In genomic region chrX:132219343-132219768, GRCh38 we compare ENCODE assay signal across 8 cellular contexts. TPM values are rescaled to one million over a fixed set of nuclear protein-coding genes. Genes with fewer than 3 reads are reported as not detected.
A peak's percentile ranks its signal among the peaks of the same experiment; 100 is the strongest.
DNase-seq lines count a peak whose midpoint lies in the region; TF ChIP-seq lines count a peak whose summit lies in the region.

Gene RAP2C (minus strand): TSS chrX:132219447. CDS start chrX:132217268, 2,179 bp downstream.

- peak within 1 kb of the TSS; percentile 68 for H3K4me2 ChIP-seq in neural progenitor cell

- no peaks in the 10 kb centered on the region for H3K27me3 ChIP-seq in neural progenitor cell
- H3K27me3 ChIP-seq in thymus (ENCODE audit: control insufficient read depth, insufficient read depth), result no peaks in the 10 kb centered on the region

- H3K9me3 ChIP-seq in ES-I3 (ENCODE audit: control insufficient read depth, insufficient read depth, low read length) (no peaks in the 10 kb centered on the region), neural progenitor cell (ENCODE audit: low read depth) (no peaks in the 10 kb centered on the region), thymus (ENCODE audit: control insufficient read depth) (no peaks in the 10 kb centered on the region)

- H3K9me3 Mint-ChIP-seq in neural progenitor cell, result no peaks in the 10 kb centered on the region

- H3F3A ChIP-seq in neural progenitor cell (ENCODE audit: low read depth), result peaks cover 10% of the 10 kb centered on the region

- H3K36me3 ChIP-seq in ES-I3 (ENCODE audit: insufficient read depth, low read length) (no peaks in the 10 kb centered on the region), neural progenitor cell (peaks cover 3% of the 10 kb centered on the region), thymus (ENCODE audit: control insufficient read depth, insufficient read depth) (no peaks in the 10 kb centered on the region)

- peak within 1 kb of the TSS; percentile 94 for H3K4me3 Mint-ChIP-seq in neural progenitor cell

- H2AFZ ChIP-seq in neural progenitor cell (replicated peaks), result no peak within 1 kb of the TSS

- peak within 1 kb of the TSS; percentile 74 for H3K27ac Mint-ChIP-seq in neural progenitor cell

- no peak within 1 kb of the TSS for H3K27ac ChIP-seq in neural progenitor cell
- H3K27ac ChIP-seq in thymus (ENCODE audit: low read depth), result peak within 1 kb of the TSS; percentile 97

- no peaks in the 10 kb centered on the region for H4K20me1 ChIP-seq in neural progenitor cell (ENCODE audit: low read depth)

- DNase-seq in H4 (ENCODE audit: low spot score) (peak; percentile 68), Kasumi-1 (lab: John Stamatoyannopoulos, UW) (peak; percentile 51 to 70), SHP77 treated with DMSO at 0.1 percent for 48 hours (lab: John Stamatoyannopoulos, UW) (peak; percentile 44), foreskin melanocyte (peak; percentile 38), neural progenitor cell (ENCODE audit: low spot score) (peak; percentile 79)
- peak; percentile 34 for DNase-seq in activated gamma-delta T cell treated with anti-CD3 and anti-CD28 coated beads, Interleukin-2, amount 50 U/mL, for 16 hours (ENCODE audit: low read depth)

- H3K4me1 Mint-ChIP-seq in neural progenitor cell, result peaks cover 31% of the 10 kb centered on the region

- 13% methylated on average over 6 of the region's 6 CpGs for WGBS in thymus

- peak within 1 kb of the TSS; percentile 84 for H3K9ac ChIP-seq in ES-I3 (ENCODE audit: low read depth, low read length)
- peak within 1 kb of the TSS; percentile 28 for H3K9ac ChIP-seq in neural progenitor cell

- no peaks in the 10 kb centered on the region for H3K36me3 Mint-ChIP-seq in neural progenitor cell

- H3K4me3 ChIP-seq in neural progenitor cell, result peak within 1 kb of the TSS; percentile 77
- peak within 1 kb of the TSS; percentile 71 for H3K4me3 ChIP-seq in thymus (ENCODE audit: low read length)

- peaks cover 26% of the 10 kb centered on the region for H3K79me2 ChIP-seq in neural progenitor cell (ENCODE audit: low read depth)

- peak; percentile 53 for TF ChIP-seq CTCF in neural progenitor cell (IDR thresholded peaks at IDR 0.05)

- H3K27me3 Mint-ChIP-seq in neural progenitor cell (ENCODE audit: insufficient read depth, low read depth), result peaks cover 7% of the 10 kb centered on the region

- H3K4me1 ChIP-seq in ES-I3 (ENCODE audit: insufficient read depth, low read length) (peaks cover 12% of the 10 kb centered on the region; the same call in 1 of the 2 replicates), neural progenitor cell (peaks cover 8% of the 10 kb centered on the region), thymus (ENCODE audit: control insufficient read depth, insufficient read depth, low read length) (no peaks in the 10 kb centered on the region)

RNA-seq across cellular contexts. Expression of gene RAP2C, which starts in this region (rescaled TPM):
- total RNA-seq in H4 (2014; rRNA removed; shearing (Covaris generic)), result 22.5 and 32.6 TPM in 2 replicates
- 24.6 and 43.8 TPM in 2 replicates for total RNA-seq in neural progenitor cell (ENCODE audit: low replicate concordance)
- 36.0 TPM for polyA plus RNA-seq in thymus
